ENCODE assay signal across 8 cellular contexts in the genomic region with DNA sequence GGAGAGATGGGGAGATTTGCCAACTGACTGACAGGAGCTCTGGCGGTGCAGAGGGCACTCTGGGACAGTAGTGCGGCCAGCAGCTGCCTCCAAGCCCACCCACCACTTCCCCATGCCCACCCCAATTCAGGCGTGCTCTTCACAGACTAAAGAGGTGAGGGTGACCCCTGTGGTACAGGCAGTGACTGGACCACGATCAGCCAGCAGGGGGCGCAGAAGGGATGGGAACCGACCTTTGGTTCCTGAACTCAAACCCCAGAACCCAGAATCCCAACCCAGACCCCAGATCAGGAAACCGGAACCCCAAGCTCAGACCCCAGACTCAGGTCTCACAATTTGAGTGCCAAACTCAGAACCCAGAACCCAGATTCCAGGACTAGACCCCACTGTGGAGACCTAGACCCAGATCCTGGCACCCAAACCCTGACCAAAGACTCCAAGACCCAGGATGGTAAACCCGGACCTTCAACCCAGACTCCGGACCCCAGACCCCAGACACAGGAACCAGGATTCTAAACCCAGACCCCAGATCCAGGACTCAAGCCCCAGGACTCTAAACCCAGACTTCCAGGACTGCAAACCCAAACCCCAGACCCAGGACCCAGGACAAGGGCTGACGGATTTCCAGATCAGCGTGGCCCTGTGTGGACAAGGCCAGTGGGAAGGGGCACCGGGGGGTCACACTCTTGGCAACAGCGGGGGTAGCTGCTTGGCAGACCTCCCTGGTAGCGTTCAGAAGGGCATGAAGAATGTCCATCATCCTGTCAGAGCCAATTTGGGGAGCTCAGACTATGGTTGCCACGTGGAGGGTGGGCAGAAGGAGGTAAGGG. TPM values are rescaled to one million over a fixed set of nuclear protein-coding genes. Genes with fewer than 3 reads are reported as not detected.
DNase-seq lines count a peak whose midpoint lies in the region; ATAC-seq and TF ChIP-seq lines count a peak whose summit lies in the region.

No MANE protein-coding gene starts in this region.

- no peak overlapping the region for H3K4me3 ChIP-seq in epithelial cell of proximal tubule (ENCODE audit: low read depth, low read length)

- H3K9me3 Mint-ChIP-seq in natural killer cell treated with Interleukin-12 subunit alpha and Interleukin-12 subunit beta and Interleukin-15 and Interleukin-18, amount 100 ng/mL, for 72 hours: no peaks in the 10 kb centered on the region
- H3K9me3 Mint-ChIP-seq in stimulated activated naive B cell treated with anti-CD40 and anti-IgM and Interleukin-4, amounts not matched to agents 10 μg/mL and 1 μg/mL and 100 μg/mL, for 72 hours: no peaks in the 10 kb centered on the region

- peak; percentile 26 to 50 for DNase-seq in NCI-H2081 (lab: John Stamatoyannopoulos, UW)
- DNase-seq in NCI-H2081 treated with DMSO at 0.1 percent for 48 hours (lab: John Stamatoyannopoulos, UW): no peak
- peak; percentile 40 for DNase-seq in NCI-H226
- DNase-seq in activated T-cell treated with anti-CD3 and anti-CD28 coated beads for 1 hour (ENCODE audit: low read depth): peak; percentile 91
- no peak for DNase-seq in epithelial cell of proximal tubule (ENCODE audit: low read depth)
- peak; percentile 77 for DNase-seq in natural killer cell treated with Interleukin-12 subunit alpha and Interleukin-12 subunit beta and Interleukin-15 and Interleukin-18, amount 100 ng/mL, for 72 hours (ENCODE audit: low spot score)
- peak; percentile 51 for DNase-seq in stimulated activated naive B cell treated with anti-CD40 and anti-IgM and Interleukin-4, amounts not matched to agents 10 μg/mL and 1 μg/mL and 100 μg/mL, for 72 hours
- DNase-seq in DMS153 (lab: John Stamatoyannopoulos, UW): no peak

- H3K36me3 Mint-ChIP-seq in natural killer cell treated with Interleukin-12 subunit alpha and Interleukin-12 subunit beta and Interleukin-15 and Interleukin-18, amount 100 ng/mL, for 72 hours: no peaks in the 10 kb centered on the region
- H3K36me3 Mint-ChIP-seq in stimulated activated naive B cell treated with anti-CD40 and anti-IgM and Interleukin-4, amounts not matched to agents 10 μg/mL and 1 μg/mL and 100 μg/mL, for 72 hours: no peaks in the 10 kb centered on the region

- peaks cover 0 to 13% of the 10 kb centered on the region in 2 donors for H3K27me3 Mint-ChIP-seq in natural killer cell treated with Interleukin-12 subunit alpha and Interleukin-12 subunit beta and Interleukin-15 and Interleukin-18, amount 100 ng/mL, for 72 hours
- peaks cover 10 to 24% of the 10 kb centered on the region in 2 donors for H3K27me3 Mint-ChIP-seq in stimulated activated naive B cell treated with anti-CD40 and anti-IgM and Interleukin-4, amounts not matched to agents 10 μg/mL and 1 μg/mL and 100 μg/mL, for 72 hours

- H3K4me3 Mint-ChIP-seq in natural killer cell treated with Interleukin-12 subunit alpha and Interleukin-12 subunit beta and Interleukin-15 and Interleukin-18, amount 100 ng/mL, for 72 hours: no peak overlapping the region
- no peak overlapping the region for H3K4me3 Mint-ChIP-seq in stimulated activated naive B cell treated with anti-CD40 and anti-IgM and Interleukin-4, amounts not matched to agents 10 μg/mL and 1 μg/mL and 100 μg/mL, for 72 hours

- peak; percentile 93 for TF ChIP-seq CTCF in epithelial cell of proximal tubule (conservative IDR thresholded peaks at IDR 0.05; ENCODE audit: low read depth, low read length)

- H3K27ac Mint-ChIP-seq in natural killer cell treated with Interleukin-12 subunit alpha and Interleukin-12 subunit beta and Interleukin-15 and Interleukin-18, amount 100 ng/mL, for 72 hours: no peak overlapping the region
- H3K27ac Mint-ChIP-seq in stimulated activated naive B cell treated with anti-CD40 and anti-IgM and Interleukin-4, amounts not matched to agents 10 μg/mL and 1 μg/mL and 100 μg/mL, for 72 hours: no peak overlapping the region

- H3K4me1 Mint-ChIP-seq in natural killer cell treated with Interleukin-12 subunit alpha and Interleukin-12 subunit beta and Interleukin-15 and Interleukin-18, amount 100 ng/mL, for 72 hours (ENCODE audit: low read depth in 2 of 2): no peaks in the 10 kb centered on the region
- H3K4me1 Mint-ChIP-seq in stimulated activated naive B cell treated with anti-CD40 and anti-IgM and Interleukin-4, amounts not matched to agents 10 μg/mL and 1 μg/mL and 100 μg/mL, for 72 hours: peaks cover 0 to 5% of the 10 kb centered on the region in 2 donors

- peak in 1 of 2 donors; percentile 59 for ATAC-seq in natural killer cell treated with Interleukin-12 subunit alpha and Interleukin-12 subunit beta and Interleukin-15 and Interleukin-18, amount 100 ng/mL, for 72 hours
- ATAC-seq in stimulated activated naive B cell treated with anti-CD40 and anti-IgM and Interleukin-4, amounts not matched to agents 10 μg/mL and 1 μg/mL and 100 μg/mL, for 72 hours (replicated peaks): peak; percentile 79 to 83

RNA-seq across cellular contexts. Expression of a gene that starts 3.7 kb away (rescaled TPM):
- total RNA-seq in epithelial cell of proximal tubule: 4.2 TPM in 1 of 2 replicates, not detected in the other
- total RNA-seq in natural killer cell treated with Interleukin-12 subunit alpha and Interleukin-12 subunit beta and Interleukin-15 and Interleukin-18, amount 100 ng/mL, for 72 hours: not detected

RNA-seq across cellular contexts. Expression of a gene that starts 10.6 kb away (rescaled TPM):
- total RNA-seq in epithelial cell of proximal tubule: 1.2 and 11.5 TPM in 2 replicates
- total RNA-seq in natural killer cell treated with Interleukin-12 subunit alpha and Interleukin-12 subunit beta and Interleukin-15 and Interleukin-18, amount 100 ng/mL, for 72 hours: not detected

Comparison
In these comparisons a context has a peak if more than half of its experiments do, and no peak if none do; other contexts are left out.
1. DNase-seq: peak in NCI-H2081 (2 of 2), NCI-H226 (single experiment), activated T-cell treated with anti-CD3 and anti-CD28 coated beads for 1 hour (single experiment), natural killer cell treated with Interleukin-12 subunit alpha and Interleukin-12 subunit beta and Interleukin-15 and Interleukin-18, amount 100 ng/mL, for 72 hours (single experiment) and stimulated activated naive B cell treated with anti-CD40 and anti-IgM and Interleukin-4, amounts not matched to agents 10 μg/mL and 1 μg/mL and 100 μg/mL, for 72 hours (single experiment); none in NCI-H2081 treated with DMSO at 0.1 percent for 48 hours (single experiment), epithelial cell of proximal tubule (single experiment) and DMS153 (single experiment).